In genomic region chr5:88880196-88880595, GRCh38 we compare ENCODE assay signal across 15 cellular contexts. TPM values are rescaled to one million over a fixed set of nuclear protein-coding genes. Genes with fewer than 3 reads are reported as not detected.
DNase-seq lines count a peak whose midpoint lies in the region; ATAC-seq, FAIRE-seq and TF ChIP-seq lines count a peak whose summit lies in the region.
"Had no signal": no experiment of that assay in that cellular context is flagged by ENCODE, and none has a peak within 500 bp of the region (broad histone marks: within the 10 kb centered on the region; RNA-seq: fewer than 3 reads in every experiment).

No MANE protein-coding gene starts in this region.

- FAIRE-seq in GM12878 (lab: Jason Lieb, UNC) = no peak
- FAIRE-seq: RCC 7860 had no signal

- no peaks in the 10 kb centered on the region for H3K27me3 ChIP-seq in GM12878 (replicated peaks in 1 of 2; ENCODE audit: control insufficient read depth in 2 of 2, insufficient read depth in 2 of 2, low read length in 1 of 2)
- no peaks in the 10 kb centered on the region for H3K27me3 ChIP-seq in mucosa of rectum (ENCODE audit: control insufficient read depth in 2 of 2, insufficient read depth in 2 of 2, low read length in 2 of 2)
- no peaks in the 10 kb centered on the region for H3K27me3 ChIP-seq in thyroid gland

- SMC1A ChIA-PET in GM12878 (lab: Charles Lee; ENCODE audit: uncharacterized antibody, unreplicated experiment) = interaction anchor here (0.7 to 8.1 kb wide), 12 partner anchors 9 to 433 kb away, joined by 3 to 182 read pairs (median 4); no protein-coding TSS in a partner anchor

- TF ChIP-seq RAD21 in GM12878 (IDR thresholded peaks at IDR 0.05; ENCODE audit: insufficient read depth, low read depth, low read length) = no peak

- intact Hi-C loops in GM12878 (cut with micrococcal nuclease; ENCODE audit: unreplicated experiment) = loop anchor here (5.0 to 10.0 kb wide), 5 partner anchors 395 to 1305 kb away; no protein-coding TSS in a partner anchor
- intact Hi-C loops in thyroid gland (cut with DNase I) = loop anchor here (10.0 kb wide), 2 partner anchors 45 to 145 kb away; no protein-coding TSS in a partner anchor

- H4K20me1 ChIP-seq in GM12878 (ENCODE audit: control insufficient read depth, insufficient read depth) = no peaks in the 10 kb centered on the region

- peaks cover 23% of the 10 kb centered on the region for H3K4me1 Mint-ChIP-seq in activated naive CD8-positive, alpha-beta T cell treated with anti-CD3 and anti-CD28 coated beads, Interleukin-2, amount 50 U/mL, for 24 hours
- H3K4me1 Mint-ChIP-seq in activated naive CD8-positive, alpha-beta T cell treated with anti-CD3 and anti-CD28 coated beads for 36 hours = peaks cover 30% of the 10 kb centered on the region

- H3K36me3 ChIP-seq in GM12878 (ENCODE audit: control insufficient read depth in 2 of 2, insufficient read depth in 2 of 2, low read length in 1 of 2) (no peaks in the 10 kb centered on the region), mucosa of rectum (ENCODE audit: control insufficient read depth in 2 of 2, insufficient read depth in 2 of 2, low read length in 2 of 2) (no peaks in the 10 kb centered on the region), thyroid gland (no peaks in the 10 kb centered on the region)

- no peak for ATAC-seq in activated naive CD8-positive, alpha-beta T cell treated with anti-CD3 and anti-CD28 coated beads, Interleukin-2, amount 50 U/mL, for 24 hours
- no peak for ATAC-seq in GM12878
- no peak for ATAC-seq in GM21737 (IDR thresholded peaks at IDR 0.05; ENCODE audit: unreplicated experiment)
- no peak for ATAC-seq in GM21825 (IDR thresholded peaks at IDR 0.05; ENCODE audit: unreplicated experiment)

- no peak for DNase-seq in activated naive CD8-positive, alpha-beta T cell treated with anti-CD3 and anti-CD28 coated beads, Interleukin-2, amount 50 U/mL, for 24 hours
- no peak for DNase-seq in activated naive CD8-positive, alpha-beta T cell treated with anti-CD3 and anti-CD28 coated beads for 36 hours
- DNase-seq in GM12878 (ENCODE audit: low read depth, low spot score) (no peak), thyroid gland (no peak), NCI-H446 (lab: John Stamatoyannopoulos, UW) (no peak)
- DNase-seq: activated naive CD8-positive, alpha-beta T cell treated with anti-CD3 and anti-CD28 coated beads, Interleukin-2, amount 10 ng/mL, durations not matched to agents 7 days and 5 days; effector CD4-positive, alpha-beta T cell; H7; KBM-7; T1000 had no signal

- TF ChIP-seq POLR2A in GM12878 (IDR thresholded peaks at IDR 0.05; ENCODE audit: low read depth, low read length) (no peak), thyroid gland (IDR thresholded peaks at IDR 0.05) (no peak)

- no peak overlapping the region for H2AFZ ChIP-seq in GM12878 (ENCODE audit: control insufficient read depth, low read depth, low read length)

- H3K27ac ChIP-seq in GM12878 (ENCODE audit: control insufficient read depth, insufficient read depth) (peak overlapping the region; percentile 98), mucosa of rectum (ENCODE audit: low read depth in 2 of 2, low read length in 2 of 2) (peak overlapping the region; percentile 26 to 44), thyroid gland (peak overlapping the region; percentile 89 to 97 (median 95))
- H3K27ac ChIP-seq: 22Rv1 had no signal

- H3K9me3 ChIP-seq in GM12878 (replicated peaks; ENCODE audit: control insufficient read depth, insufficient read depth, low read length) (no peaks in the 10 kb centered on the region), mucosa of rectum (ENCODE audit: control insufficient read depth in 2 of 2, low read length in 2 of 2) (no peaks in the 10 kb centered on the region), thyroid gland (no peaks in the 10 kb centered on the region)

- peak overlapping the region; percentile 67 for H3K4me3 ChIP-seq in GM12878
- H3K4me3 ChIP-seq in mucosa of rectum (ENCODE audit: low read length in 2 of 2) = peak overlapping the region; percentile 40 to 91
- no peak overlapping the region for H3K4me3 ChIP-seq in thyroid gland (replicated peaks in 1 of 3)

- POLR2A ChIA-PET in GM12878 (lab: Charles Lee) = interaction anchor here (0.8 to 1.5 kb wide), 3 partner anchors 63 to 193 kb away, joined by 3 to 4 read pairs (median 3); no protein-coding TSS in a partner anchor

- peak overlapping the region; percentile 53 for H3K4me2 ChIP-seq in GM12878 (ENCODE audit: control insufficient read depth, insufficient read depth)

- TF ChIP-seq EP300 in GM12878 (IDR thresholded peaks at IDR 0.05; ENCODE audit: borderline replicate concordance in 1 of 2, control insufficient read depth in 1 of 2, low read depth in 2 of 2, low read length in 2 of 2) = no peak

- no TSS peak for BruUV-seq in GM12878 (replicated peaks; lab: Mats Ljungman, UMichigan)

- RAD21 ChIA-PET in GM12878 (lab: Charles Lee; ENCODE audit: unreplicated experiment) = interaction anchor here (0.6 to 7.9 kb wide), 13 partner anchors 42 to 1506 kb away, joined by 3 to 99 read pairs (median 4); no protein-coding TSS in a partner anchor

- no peaks in the 10 kb centered on the region for H3K9me3 Mint-ChIP-seq in activated naive CD8-positive, alpha-beta T cell treated with anti-CD3 and anti-CD28 coated beads, Interleukin-2, amount 50 U/mL, for 24 hours
- no peaks in the 10 kb centered on the region for H3K9me3 Mint-ChIP-seq in activated naive CD8-positive, alpha-beta T cell treated with anti-CD3 and anti-CD28 coated beads for 36 hours
- H3K9me3 Mint-ChIP-seq: activated naive CD8-positive, alpha-beta T cell treated with anti-CD3 and anti-CD28 coated beads, Interleukin-2, amount 10 ng/mL, durations not matched to agents 7 days and 5 days had no signal

- H3K9ac ChIP-seq in GM12878 (ENCODE audit: control insufficient read depth, insufficient read depth, low read length) (peak overlapping the region; percentile 99), mucosa of rectum (ENCODE audit: low read depth in 1 of 2, low read length in 2 of 2) (peak overlapping the region in 1 of 2 donors; percentile 8)

- H3K27ac Mint-ChIP-seq in activated naive CD8-positive, alpha-beta T cell treated with anti-CD3 and anti-CD28 coated beads, Interleukin-2, amount 50 U/mL, for 24 hours = no peak overlapping the region
- H3K27ac Mint-ChIP-seq in activated naive CD8-positive, alpha-beta T cell treated with anti-CD3 and anti-CD28 coated beads for 36 hours = no peak overlapping the region
- H3K27ac Mint-ChIP-seq: activated naive CD8-positive, alpha-beta T cell treated with anti-CD3 and anti-CD28 coated beads, Interleukin-2, amount 10 ng/mL, durations not matched to agents 7 days and 5 days had no signal

- H3K4me3 Mint-ChIP-seq in activated naive CD8-positive, alpha-beta T cell treated with anti-CD3 and anti-CD28 coated beads, Interleukin-2, amount 50 U/mL, for 24 hours = peak overlapping the region; percentile 44
- no peak overlapping the region for H3K4me3 Mint-ChIP-seq in activated naive CD8-positive, alpha-beta T cell treated with anti-CD3 and anti-CD28 coated beads for 36 hours
- H3K4me3 Mint-ChIP-seq: activated naive CD8-positive, alpha-beta T cell treated with anti-CD3 and anti-CD28 coated beads, Interleukin-2, amount 10 ng/mL, durations not matched to agents 7 days and 5 days had no signal

- CTCF ChIA-PET in GM12878 (lab: Yijun Ruan, JAX) = interaction anchor here (0.6 to 1.1 kb wide), 5 partner anchors 9 to 849 kb away, joined by 3 to 5 read pairs (median 3); no protein-coding TSS in a partner anchor

- in situ Hi-C loops in GM12878 (cut with MboI) = loop anchor here (10.0 kb wide), 2 partner anchors 425 to 555 kb away; no protein-coding TSS in a partner anchor

- TF ChIP-seq CTCF in GM12878 (IDR thresholded peaks at IDR 0.05 in 2 of 3, conservative IDR thresholded peaks at IDR 0.05 in 1 of 3; ENCODE audit: control insufficient read depth in 2 of 3, extremely low read depth in 1 of 3, insufficient read depth in 1 of 3, low read depth in 3 of 3, low read length in 3 of 3) (no peak), thyroid gland (IDR thresholded peaks at IDR 0.05) (no peak)

- 0% methylated on average over 1 of the region's 1 CpG for WGBS in GM12878 (ENCODE audit: insufficient coverage, insufficient replicate concordance, low lambda C conversion rate, missing lambda C conversion rate)
- 59 to 74% methylated on average over 1 of the region's 1 CpG for WGBS in thyroid gland, 2 donors

- no peaks in the 10 kb centered on the region for H3K36me3 Mint-ChIP-seq in activated naive CD8-positive, alpha-beta T cell treated with anti-CD3 and anti-CD28 coated beads, Interleukin-2, amount 50 U/mL, for 24 hours (ENCODE audit: low read depth)
- H3K36me3 Mint-ChIP-seq in activated naive CD8-positive, alpha-beta T cell treated with anti-CD3 and anti-CD28 coated beads for 36 hours = no peaks in the 10 kb centered on the region
- H3K36me3 Mint-ChIP-seq: activated naive CD8-positive, alpha-beta T cell treated with anti-CD3 and anti-CD28 coated beads, Interleukin-2, amount 10 ng/mL, durations not matched to agents 7 days and 5 days had no signal

- peaks cover 65% of the 10 kb centered on the region for H3K27me3 Mint-ChIP-seq in activated naive CD8-positive, alpha-beta T cell treated with anti-CD3 and anti-CD28 coated beads, Interleukin-2, amount 50 U/mL, for 24 hours
- peaks cover 82% of the 10 kb centered on the region for H3K27me3 Mint-ChIP-seq in activated naive CD8-positive, alpha-beta T cell treated with anti-CD3 and anti-CD28 coated beads for 36 hours

- H3K4me1 ChIP-seq in GM12878 (ENCODE audit: control insufficient read depth, insufficient read depth, low read length) (no peaks in the 10 kb centered on the region), mucosa of rectum (ENCODE audit: control insufficient read depth in 2 of 2, insufficient read depth in 2 of 2, low read length in 2 of 2) (peaks cover 4 to 22% of the 10 kb centered on the region in 2 donors), thyroid gland (peaks cover 21 to 30% of the 10 kb centered on the region in 2 donors)

- H3K79me2 ChIP-seq in GM12878 (ENCODE audit: control insufficient read depth, insufficient read depth, low read length) = peaks cover 99% of the 10 kb centered on the region

RNA-seq across cellular contexts. Expression of gene MEF2C, which starts 2.8 kb away (rescaled TPM):
- 1 to 10 TPM; 1.5 to 2.1 TPM for total RNA-seq in activated naive CD8-positive, alpha-beta T cell treated with anti-CD3 and anti-CD28 coated beads for 36 hours
- 839 and 919 TPM in 2 replicates for total RNA-seq in GM12878 (2013; cell fraction: nucleolus; rRNA removed)
- total RNA-seq in GM12878 (2014; rRNA removed) (175 and 219 TPM in 2 replicates), GM12878 (2014; rRNA removed; fragmentation: Illumina TruSeq; extraction: Trizol) (220 and 236 TPM in 2 replicates), GM12878 (2021) (207 and 225 TPM in 2 replicates), thyroid gland (10 to 100 TPM; 51.0 to 78.6 (median 65.7) TPM)
- polyA plus RNA-seq in GM12878 (2011; ENCODE audit: low read depth) = 89.3 TPM
- polyA plus RNA-seq in GM12878 (2011; rRNA removed) (105 and 125 TPM in 2 replicates), GM12878 (2014; fragmentation: Illumina TruSeq; extraction: Trizol) (209 and 260 TPM in 2 replicates), GM12878 (2014; fragmentation: Nextera tagmentation; extraction: Ambion mirVana) (100 to 1,000 TPM; 143 to 147 TPM), GM12878 (2014; rRNA removed) (99.5 and 104 TPM in 2 replicates), GM12878 (2016; fragmentation: Nextera tagmentation; extraction: Ambion mirVana) (100 to 1,000 TPM; 186 to 199 TPM)
- polyA plus RNA-seq in GM12878 (2011; cell fraction: cytosol; rRNA removed) = 139 and 145 TPM in 2 replicates
- 105 and 117 TPM in 2 replicates for polyA plus RNA-seq in GM12878 (2011; cell fraction: nucleus; rRNA removed)
- polyA plus RNA-seq in GM12878 (2012) = 115 and 139 TPM in 2 replicates
- polyA minus RNA-seq in GM12878 (2011; rRNA and poly(A)+ RNA removed) = 323 and 371 TPM in 2 replicates
- polyA minus RNA-seq in GM12878 (2011; cell fraction: cytosol; rRNA and poly(A)+ RNA removed) = 81.9 and 107 TPM in 2 replicates
- polyA minus RNA-seq in GM12878 (2011; cell fraction: nucleus; rRNA and poly(A)+ RNA removed) = 194 and 315 TPM in 2 replicates

Comparison
In these comparisons a context has a peak if more than half of its experiments do, and no peak if none do; other contexts are left out.
1. H3K27ac ChIP-seq: peak in every context shown above with its lines; median percentile 98 in GM12878; 95 in thyroid gland; 35 in mucosa of rectum.
2. H3K4me3 ChIP-seq: peak in GM12878 (single experiment) and mucosa of rectum (2 of 2); none in thyroid gland (0 of 3).
3. RNA of gene MEF2C, which starts 2.8 kb away (total RNA-seq): 175 to 919 TPM in GM12878 and 51.0 to 78.6 TPM in thyroid gland; 1.5 to 2.1 TPM in activated naive CD8-positive, alpha-beta T cell treated with anti-CD3 and anti-CD28 coated beads for 36 hours; every median in the first group is over 10 times any median in the second.